ENCODE assay signal across 29 cellular contexts in the genomic region with DNA sequence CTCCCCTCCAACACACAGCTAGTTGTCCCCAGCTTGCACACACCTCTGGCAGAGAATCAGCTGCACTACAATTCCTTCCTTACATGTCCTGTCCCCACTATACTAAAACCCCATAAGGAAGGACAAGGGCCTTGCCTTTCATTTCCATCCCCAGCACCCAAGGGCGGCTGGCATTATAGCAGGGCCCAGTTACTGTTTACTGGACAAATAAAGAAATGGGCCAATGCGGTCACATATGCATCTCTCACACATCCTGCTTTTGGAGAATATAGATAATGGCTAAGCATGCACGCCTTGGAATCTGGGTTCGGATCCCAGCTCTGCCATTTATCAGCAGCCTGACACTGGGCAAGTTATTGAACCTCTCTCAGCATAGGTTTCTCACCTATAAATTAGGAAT.
A peak's percentile ranks its signal among the peaks of the same experiment; 100 is the strongest.
DNase-seq lines count a peak whose midpoint lies in the region; ATAC-seq and TF ChIP-seq lines count a peak whose summit lies in the region.
"Had no signal": no experiment of that assay in that cellular context is flagged by ENCODE, and none has a peak within 500 bp of the region (broad histone marks: within the 10 kb centered on the region; RNA-seq: fewer than 3 reads in every experiment).

No MANE protein-coding gene starts in this region.

- TF ChIP-seq CTCF in breast epithelium (IDR thresholded peaks at IDR 0.05) (no peak), mammary epithelial cell (conservative IDR thresholded peaks at IDR 0.05 in 1 of 2, IDR thresholded peaks at IDR 0.05 in 1 of 2; ENCODE audit: extremely low read depth in 1 of 2, insufficient read depth in 1 of 2, low read depth in 1 of 2, low read length in 2 of 2) (no peak), colonic mucosa (IDR thresholded peaks at IDR 0.05) (no peak), upper lobe of left lung (IDR thresholded peaks at IDR 0.05) (no peak)

- H3K4me3 ChIP-seq in breast epithelium (no peak overlapping the region), mammary epithelial cell (replicated peaks in 1 of 3; ENCODE audit: insufficient read depth in 1 of 3, low read depth in 2 of 3, low read length in 3 of 3) (no peak overlapping the region), colonic mucosa (no peak overlapping the region), upper lobe of left lung (no peak overlapping the region)
- H3K4me3 ChIP-seq: GM12878, GM23248 had no signal

- H3K27ac ChIP-seq in breast epithelium (peak overlapping the region; percentile 94), mammary epithelial cell (ENCODE audit: insufficient read depth, low read depth, low read length) (no peak overlapping the region), colonic mucosa (no peak overlapping the region), upper lobe of left lung (peak overlapping the region; percentile 36 to 69 (median 62))
- H3K27ac ChIP-seq: GM23248, KMS-11 had no signal

- H2AFZ ChIP-seq in mammary epithelial cell (ENCODE audit: low read depth, low read length), result no peak overlapping the region
- H2AFZ ChIP-seq: GM23248 had no signal

- peak overlapping the region; percentile 5 for H3K27ac Mint-ChIP-seq in T-helper 2 cell treated with Interferon-gamma antibody and Interleukin-4, amounts not matched to agents 5 μg/mL and 100 μg/mL, for 36 hours

- CTCF ChIA-PET in mammary epithelial cell (lab: Charles Lee; ENCODE audit: low non-redundant PET), result no interaction called here

- no peak overlapping the region for H3K4me2 ChIP-seq in mammary epithelial cell (ENCODE audit: insufficient read depth, low read depth, low read length)
- H3K4me2 ChIP-seq: KMS-11 had no signal

- ATAC-seq in upper lobe of left lung (ENCODE audit: low FRiP score in 2 of 2) (no peak), HG03139 (IDR thresholded peaks at IDR 0.05; ENCODE audit: unreplicated experiment) (no peak)
- ATAC-seq: GM12878 had no signal

- H4K20me1 ChIP-seq in mammary epithelial cell (ENCODE audit: insufficient read depth, low read length), result no peaks in the 10 kb centered on the region

- intact Hi-C loops in breast epithelium (cut with DNase I; ENCODE audit: low total_unique reads), result no loop called here
- intact Hi-C loops in mammary epithelial cell (cut with micrococcal nuclease), result loop anchor here (2.0 kb wide), 1 partner anchor 336 kb away; no protein-coding TSS in a partner anchor
- intact Hi-C loops in colonic mucosa (cut with DNase I), result loop anchor here (2.0 to 5.0 kb wide), 2 partner anchors 16 to 100 kb away; a partner anchor contains a TSS

- no peak overlapping the region for H3K4me3 Mint-ChIP-seq in T-helper 2 cell treated with Interferon-gamma antibody and Interleukin-4, amounts not matched to agents 5 μg/mL and 100 μg/mL, for 36 hours
- H3K4me3 Mint-ChIP-seq: CD14-positive monocyte; CD8-positive, alpha-beta memory T cell had no signal

- DNase-seq in T-helper 2 cell treated with Interferon-gamma antibody and Interleukin-4, amounts not matched to agents 5 μg/mL and 100 μg/mL, for 36 hours (ENCODE audit: low spot score), result no peak
- DNase-seq in T-helper 2 cell (no peak), breast epithelium (ENCODE audit: low spot score in 2 of 2) (no peak), mammary epithelial cell (no peak), colonic mucosa (peak; percentile 15), upper lobe of left lung (no peak), NCI-H748 (lab: John Stamatoyannopoulos, UW; ENCODE audit: unreplicated experiment) (no peak)
- DNase-seq: 8988T; ACHN; BE2C; CD8-positive, alpha-beta memory T cell; DMS 273 treated with DMSO at 0.1 percent for 48 hours; DMS79; EL; GDM1; GM23248; IMR-90; NCI-H1048; NCI-H1417 treated with DMSO at 0.1 percent for 48 hours; NCI-H1694 treated with DMSO at 0.1 percent for 48 hours; NCI-H2081; NCI-H2227 treated with DMSO at 0.1 percent for 48 hours; NCI-H526 treated with DMSO at 0.1 percent for 48 hours; RPMI8226; SHP77 had no signal

- in situ Hi-C loops in mammary epithelial cell (cut with MboI; ENCODE audit: low sequenced_read_pairs in 2 of 2), result loop anchor here in 1 of 2 donors (5.0 kb wide), 1 partner anchor 105 kb away; no protein-coding TSS in a partner anchor

- peaks cover 16% of the 10 kb centered on the region for H3K4me1 Mint-ChIP-seq in T-helper 2 cell treated with Interferon-gamma antibody and Interleukin-4, amounts not matched to agents 5 μg/mL and 100 μg/mL, for 36 hours (ENCODE audit: low read depth)

- H3K36me3 Mint-ChIP-seq in T-helper 2 cell treated with Interferon-gamma antibody and Interleukin-4, amounts not matched to agents 5 μg/mL and 100 μg/mL, for 36 hours (ENCODE audit: low read depth), result no peaks in the 10 kb centered on the region
- H3K36me3 Mint-ChIP-seq: CD14-positive monocyte; CD8-positive, alpha-beta memory T cell had no signal

- H3K9me3 ChIP-seq in breast epithelium (no peaks in the 10 kb centered on the region), mammary epithelial cell (replicated peaks; ENCODE audit: insufficient read depth, low read length) (no peaks in the 10 kb centered on the region), colonic mucosa (no peaks in the 10 kb centered on the region), upper lobe of left lung (no peaks in the 10 kb centered on the region)
- H3K9me3 ChIP-seq: BE2C had no signal

- dilution Hi-C loops in mammary epithelial cell (cut with HindIII; ENCODE audit: low sequenced_read_pairs), result loop anchor here (5.0 kb wide), 2 partner anchors 35 to 75 kb away; no protein-coding TSS in a partner anchor

- H3K79me2 ChIP-seq in mammary epithelial cell (ENCODE audit: insufficient read depth, low read length), result no peaks in the 10 kb centered on the region

- no peaks in the 10 kb centered on the region for H3K27me3 Mint-ChIP-seq in T-helper 2 cell treated with Interferon-gamma antibody and Interleukin-4, amounts not matched to agents 5 μg/mL and 100 μg/mL, for 36 hours (ENCODE audit: low read depth)

- H3K9ac ChIP-seq in mammary epithelial cell (ENCODE audit: insufficient read depth, low read length) (no peak overlapping the region), colonic mucosa (ENCODE audit: low read depth in 2 of 2, low read length in 2 of 2) (no peak overlapping the region)
- H3K9ac ChIP-seq: GM23248, KMS-11 had no signal

- no peaks in the 10 kb centered on the region for H3K27me3 ChIP-seq in breast epithelium
- no peaks in the 10 kb centered on the region for H3K27me3 ChIP-seq in mammary epithelial cell (ENCODE audit: insufficient read depth, low read length)
- H3K27me3 ChIP-seq in colonic mucosa, result no peaks in the 10 kb centered on the region
- H3K27me3 ChIP-seq in upper lobe of left lung, result no peaks in the 10 kb centered on the region
- H3K27me3 ChIP-seq: BE2C had no signal

- TF ChIP-seq EP300 in upper lobe of left lung (IDR thresholded peaks at IDR 0.05), result no peak

- BruUV-seq in mammary epithelial cell (replicated peaks; lab: Mats Ljungman, UMichigan), result no TSS peak

- peaks cover 0 to 9% of the 10 kb centered on the region in 2 donors for H3K4me1 ChIP-seq in breast epithelium
- H3K4me1 ChIP-seq in mammary epithelial cell (ENCODE audit: insufficient read depth, low read length), result peaks cover 34% of the 10 kb centered on the region
- H3K4me1 ChIP-seq in colonic mucosa, result no peaks in the 10 kb centered on the region
- H3K4me1 ChIP-seq in upper lobe of left lung, result peaks cover 14 to 25% (median 22%) of the 10 kb centered on the region in 4 donors
- H3K4me1 ChIP-seq: BE2C had no signal

- H3K36me3 ChIP-seq in breast epithelium (no peaks in the 10 kb centered on the region), mammary epithelial cell (ENCODE audit: insufficient read depth, low read length) (no peaks in the 10 kb centered on the region), colonic mucosa (no peaks in the 10 kb centered on the region), upper lobe of left lung (no peaks in the 10 kb centered on the region)
- H3K36me3 ChIP-seq: BE2C had no signal

- TF ChIP-seq POLR2A in breast epithelium (IDR thresholded peaks at IDR 0.05), result no peak
- TF ChIP-seq POLR2A in upper lobe of left lung (IDR thresholded peaks at IDR 0.05), result no peak

- 100% methylated on average over 4 of the region's 4 CpGs for WGBS in mammary epithelial cell (ENCODE audit: low coverage, missing lambda C conversion rate)
- 93 to 95% methylated on average over 4 of the region's 4 CpGs for WGBS in upper lobe of left lung, 2 donors

- H3K9me3 Mint-ChIP-seq in T-helper 2 cell treated with Interferon-gamma antibody and Interleukin-4, amounts not matched to agents 5 μg/mL and 100 μg/mL, for 36 hours, result no peaks in the 10 kb centered on the region
- H3K9me3 Mint-ChIP-seq: CD14-positive monocyte; CD8-positive, alpha-beta memory T cell had no signal

Comparison
In these comparisons a context has a peak if more than half of its experiments do, and no peak if none do; other contexts are left out.
1. H3K27ac ChIP-seq: peak in breast epithelium (2 of 2) and upper lobe of left lung (4 of 4); none in mammary epithelial cell (single experiment) and colonic mucosa (single experiment).